ENCODE assay signal across 2 cellular contexts in genomic region chrX:37755073-37755472, GRCh38.
TF ChIP-seq lines count a peak whose summit lies in the region.

No MANE protein-coding gene starts in this region.

TF ChIP-seq in GM23338, 12 proteins besides CTCF, POLR2A, EP300 and RAD21 (continued from another document):
- TF ChIP-seq ZNF462 (CRISPR knock-in tag; IDR thresholded peaks at IDR 0.05) (no peak), ZNF114 (CRISPR knock-in tag; IDR thresholded peaks at IDR 0.05) (no peak), STAT1 (IDR thresholded peaks at IDR 0.05; ENCODE audit: unreplicated experiment) (no peak), POLR2AphosphoS5 (IDR thresholded peaks at IDR 0.05; ENCODE audit: low read depth) (no peak), CREB1 (CRISPR knock-in tag; IDR thresholded peaks at IDR 0.05; ENCODE audit: low read depth) (no peak), NANOG (IDR thresholded peaks at IDR 0.05; ENCODE audit: borderline replicate concordance) (no peak)

TF ChIP-seq in SK-N-SH treated with all-trans-retinoic acid at 6 μM for 48 hours, 23 proteins besides CTCF, POLR2A, EP300 and RAD21 (continued from another document):
- TF ChIP-seq TSHZ2 (CRISPR knock-in tag; IDR thresholded peaks at IDR 0.05) (no peak), ZFP30 (CRISPR knock-in tag; IDR thresholded peaks at IDR 0.05) (no peak), CSRNP3 (CRISPR knock-in tag; IDR thresholded peaks at IDR 0.05) (no peak)
